ENCODE assay signal across 9 cellular contexts in the genomic region with DNA sequence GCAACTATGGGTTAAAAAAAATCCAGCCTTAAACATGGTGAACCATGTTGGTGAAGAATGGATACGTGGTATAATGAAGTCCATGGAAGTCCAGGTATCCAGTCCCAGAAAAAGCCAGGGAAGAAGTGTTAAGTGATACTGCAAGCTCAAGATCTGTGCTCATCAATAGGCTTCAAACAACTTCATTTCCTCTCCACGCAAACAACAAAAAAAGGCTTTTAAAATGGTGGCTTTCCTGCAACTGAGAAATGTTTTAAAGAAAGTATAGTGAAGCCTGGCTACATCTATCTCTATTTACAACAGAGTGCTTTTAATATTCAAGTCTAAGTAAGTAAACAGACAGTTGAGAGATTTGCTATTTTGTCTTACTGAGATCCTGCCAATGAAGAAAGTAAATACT. TPM values are rescaled to one million over a fixed set of nuclear protein-coding genes. Genes with fewer than 3 reads are reported as not detected.
DNase-seq lines count a peak whose midpoint lies in the region; ATAC-seq and TF ChIP-seq lines count a peak whose summit lies in the region.
"Had no signal": no experiment of that assay in that cellular context is flagged by ENCODE, and none has a peak within 500 bp of the region (broad histone marks: within the 10 kb centered on the region; RNA-seq: fewer than 3 reads in every experiment).

No MANE protein-coding gene starts in this region.

- H3K27me3 Mint-ChIP-seq in progenitor cell of endocrine pancreas = no peaks in the 10 kb centered on the region

- H3K4me1 Mint-ChIP-seq in progenitor cell of endocrine pancreas (ENCODE audit: low read depth) = peaks cover 40% of the 10 kb centered on the region

- H3K36me3 Mint-ChIP-seq in progenitor cell of endocrine pancreas (ENCODE audit: insufficient read depth) = peaks cover 1% of the 10 kb centered on the region

- H3K36me3 ChIP-seq in Peyer's patch (peaks cover 0 to 8% (median 0%) of the 10 kb centered on the region in 3 donors), esophagus squamous epithelium (peaks cover 0 to 8% (median 0%) of the 10 kb centered on the region in 3 donors)

- TF ChIP-seq CTCF in GM12864 (IDR thresholded peaks at IDR 0.05; ENCODE audit: low read depth, low read length, missing control alignments) (no peak), Peyer's patch (IDR thresholded peaks at IDR 0.05) (no peak), esophagus squamous epithelium (IDR thresholded peaks at IDR 0.05) (no peak), progenitor cell of endocrine pancreas (IDR thresholded peaks at IDR 0.05; ENCODE audit: unreplicated experiment) (no peak)

- H3K4me3 ChIP-seq in GM12864 (ENCODE audit: low read depth, low read length) (peak overlapping the region; percentile 86; the same call in 1 of the 2 replicates), Peyer's patch (peak overlapping the region; percentile 8 to 97 (median 90)), esophagus squamous epithelium (peak overlapping the region in 2 of 4 donors; percentile 92 to 97)

- TF ChIP-seq POLR2A in Peyer's patch (IDR thresholded peaks at IDR 0.05) = no peak
- no peak for TF ChIP-seq POLR2A in esophagus squamous epithelium (IDR thresholded peaks at IDR 0.05)
- TF ChIP-seq POLR2A in GM18505 (IDR thresholded peaks at IDR 0.05; ENCODE audit: borderline replicate concordance, extremely low read depth, insufficient read depth, insufficient read length) = no peak

- H3K4me1 ChIP-seq in Peyer's patch (peaks cover 0 to 23% (median 6%) of the 10 kb centered on the region in 4 donors), esophagus squamous epithelium (peaks cover 8 to 60% (median 21%) of the 10 kb centered on the region in 3 donors)

- ATAC-seq in GM18505 (IDR thresholded peaks at IDR 0.05; ENCODE audit: unreplicated experiment) = no peak

- H3K27me3 ChIP-seq in Peyer's patch = no peaks in the 10 kb centered on the region
- no peaks in the 10 kb centered on the region for H3K27me3 ChIP-seq in esophagus squamous epithelium

- WGBS in esophagus squamous epithelium, 2 donors = 54 to 68% methylated on average over 2 of the region's 2 CpGs

- H3K27ac Mint-ChIP-seq in progenitor cell of endocrine pancreas = peak overlapping the region; percentile 26

- DNase-seq in GM12864 (ENCODE audit: low read depth) = no peak
- no peak for DNase-seq in Peyer's patch
- DNase-seq in esophagus squamous epithelium (lab: John Stamatoyannopoulos, UW) = no peak
- DNase-seq in progenitor cell of endocrine pancreas (ENCODE audit: low spot score, unreplicated experiment) = no peak
- no peak for DNase-seq in NCI-H2107 treated with DMSO at 0.1 percent for 48 hours (lab: John Stamatoyannopoulos, UW; ENCODE audit: unreplicated experiment)
- no peak for DNase-seq in SW 1271 (lab: John Stamatoyannopoulos, UW)
- DNase-seq in D341Med (ENCODE audit: low spot score) = no peak
- DNase-seq: NCI-H1092 treated with DMSO at 0.1 percent for 48 hours had no signal

- H3K4me3 Mint-ChIP-seq in progenitor cell of endocrine pancreas (ENCODE audit: low read depth) = peak overlapping the region; percentile 89

- H3K27ac ChIP-seq in Peyer's patch (peak overlapping the region in 2 of 4 donors; percentile 8 to 32), esophagus squamous epithelium (peak overlapping the region in 3 of 4 donors; percentile 8 to 99 (median 94))

- intact Hi-C loops in esophagus squamous epithelium (cut with DNase I) = no loop called here

- no peaks in the 10 kb centered on the region for H3K9me3 Mint-ChIP-seq in progenitor cell of endocrine pancreas (ENCODE audit: low read depth)

- no peaks in the 10 kb centered on the region for H3K9me3 ChIP-seq in Peyer's patch
- no peaks in the 10 kb centered on the region for H3K9me3 ChIP-seq in esophagus squamous epithelium

RNA-seq across cellular contexts. Expression of a gene that starts 1.6 kb away (rescaled TPM):
- total RNA-seq in Peyer's patch (10 to 100 TPM; 22.4 to 43.7 (median 33.7) TPM), esophagus squamous epithelium (10 to 100 TPM in 3 of 4 donors, 1 to 10 TPM in 1; 9.4 to 23.8 (median 16.9) TPM), progenitor cell of endocrine pancreas (29.1 and 29.9 TPM in 2 replicates)
